Comparison of ENCODE assay signal across 1 cellular context in genomic region chr2:189024861-189025618, GRCh38.
TF ChIP-seq lines count a peak whose summit lies in the region.

No MANE protein-coding gene starts in this region.

TF ChIP-seq in A549, 52 proteins besides CTCF, POLR2A, EP300 and RAD21 (continued from another document):
- no peak for TF ChIP-seq BCL3 (IDR thresholded peaks at IDR 0.05)
- TF ChIP-seq HOXB5 (CRISPR knock-in tag; IDR thresholded peaks at IDR 0.05): no peak
- no peak for TF ChIP-seq BHLHE40 (IDR thresholded peaks at IDR 0.05; ENCODE audit: low read depth, low read length)
- no peak for TF ChIP-seq HOXB13 (CRISPR knock-in tag; IDR thresholded peaks at IDR 0.05; ENCODE audit: low read depth)
- no peak for TF ChIP-seq FOSB (CRISPR knock-in tag; IDR thresholded peaks at IDR 0.05)
